In genomic region chr7:120505770-120506169, GRCh38 we compare ENCODE assay signal across 18 cellular contexts.
DNase-seq lines count a peak whose midpoint lies in the region; ATAC-seq, FAIRE-seq and TF ChIP-seq lines count a peak whose summit lies in the region.
"Had no signal": no experiment of that assay in that cellular context is flagged by ENCODE, and none has a peak within 500 bp of the region (broad histone marks: within the 10 kb centered on the region; RNA-seq: fewer than 3 reads in every experiment).

No MANE protein-coding gene starts in this region.

- POLR2A ChIA-PET in WTC11 (lab: Charles Lee): no interaction called here

- no peak overlapping the region for H3K4me3 Mint-ChIP-seq in WTC11
- H3K4me3 Mint-ChIP-seq: CD4-positive, alpha-beta memory T cell; HFFc6 had no signal

- no peak for TF ChIP-seq CTCF in WTC11 (IDR thresholded peaks at IDR 0.05)
- no peak for TF ChIP-seq CTCF in foreskin fibroblast (IDR thresholded peaks at IDR 0.05; ENCODE audit: low read depth, low read length)

- FAIRE-seq in G401.6 (lab: Jason Lieb, UNC) (peak; percentile 46), frontal cortex (lab: Jason Lieb, UNC) (peak; percentile 72)
- FAIRE-seq: H54 had no signal

- no peak overlapping the region for H3K27ac Mint-ChIP-seq in WTC11
- H3K27ac Mint-ChIP-seq: CD4-positive, alpha-beta memory T cell; HFFc6 had no signal

- CTCF ChIA-PET in WTC11 (lab: Charles Lee): no interaction called here

- peaks cover 39% of the 10 kb centered on the region for H3K4me1 Mint-ChIP-seq in WTC11
- H3K4me1 Mint-ChIP-seq: CD4-positive, alpha-beta memory T cell had no signal

- ATAC-seq in WTC11 (no peak), GM18858 (IDR thresholded peaks at IDR 0.05; ENCODE audit: unreplicated experiment) (no peak)

- DNase-seq in WTC11 (ENCODE audit: low spot score): no peak
- DNase-seq in frontal cortex (ENCODE audit: low spot score in 2 of 2): no peak
- no peak for DNase-seq in foreskin fibroblast
- DNase-seq in SKM-1 treated with dmso at 0.1 percent for 144 hours (lab: John Stamatoyannopoulos, UW; ENCODE audit: unreplicated experiment): no peak
- DNase-seq in middle frontal gyrus (ENCODE audit: extremely low spot score, low spot score): no peak
- DNase-seq: 8988T; C1 segment of cervical spinal cord; Calu3; CD4-positive, alpha-beta memory T cell; COR-L47; DMS53; DMS79 treated with DMSO at 0.1 percent for 48 hours; GOT3; HFFc6 had no signal

- no peaks in the 10 kb centered on the region for H3K36me3 Mint-ChIP-seq in WTC11
- H3K36me3 Mint-ChIP-seq: CD4-positive, alpha-beta memory T cell had no signal

- H3K27me3 Mint-ChIP-seq in WTC11 (ENCODE audit: low read depth): no peaks in the 10 kb centered on the region
- H3K27me3 Mint-ChIP-seq: CD4-positive, alpha-beta memory T cell had no signal

- no peaks in the 10 kb centered on the region for H3K9me3 Mint-ChIP-seq in WTC11

- H3K4me3 ChIP-seq in foreskin fibroblast (ENCODE audit: low read depth in 1 of 2, low read length in 2 of 2): no peak overlapping the region
- H3K4me3 ChIP-seq: HAP-1 had no signal

TF ChIP-seq in WTC11, 78 proteins besides CTCF, POLR2A, EP300 and RAD21:
- TF ChIP-seq ZNF425 (CRISPR knock-in tag; conservative IDR thresholded peaks at IDR 0.05): no peak
- no peak for TF ChIP-seq GRHL2 (CRISPR knock-in tag; IDR thresholded peaks at IDR 0.05; ENCODE audit: insufficient replicate concordance, severe bottlenecking)
- peak; percentile 92 for TF ChIP-seq HMGA2 (CRISPR knock-in tag; IDR thresholded peaks at IDR 0.05)
- TF ChIP-seq ZNF138 (CRISPR knock-in tag; conservative IDR thresholded peaks at IDR 0.05): no peak
- TF ChIP-seq RELA (CRISPR knock-in tag; IDR thresholded peaks at IDR 0.05; ENCODE audit: borderline replicate concordance): no peak
- no peak for TF ChIP-seq TP53 (CRISPR knock-in tag; IDR thresholded peaks at IDR 0.05)
